ENCODE assay signal across 14 cellular contexts in the genomic region with DNA sequence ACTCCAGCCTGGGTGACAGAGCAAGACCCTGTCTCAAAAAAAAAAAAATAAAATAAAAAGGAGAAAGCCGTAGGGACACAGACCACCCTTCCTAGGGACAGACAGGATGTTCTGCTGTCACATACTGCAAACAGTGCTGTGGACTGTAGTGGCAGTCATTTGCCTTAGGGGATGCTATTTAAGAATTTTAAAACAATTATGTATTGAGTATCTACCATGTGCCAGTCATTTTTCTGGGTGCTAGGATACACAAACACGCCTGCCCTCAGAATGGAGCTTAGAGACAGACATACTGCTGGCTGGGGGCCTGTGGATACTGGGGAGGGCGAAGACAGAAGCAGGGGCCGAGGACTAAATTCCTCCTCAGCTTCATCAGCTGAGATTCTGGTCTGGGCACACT. TPM values are rescaled to one million over a fixed set of nuclear protein-coding genes. Genes with fewer than 3 reads are reported as not detected.
"Had no signal": no experiment of that assay in that cellular context is flagged by ENCODE, and none has a peak within 500 bp of the region (broad histone marks: within the 10 kb centered on the region; RNA-seq: fewer than 3 reads in every experiment).

No MANE protein-coding gene starts in this region.

- H3K4me1 ChIP-seq: pancreas, right atrium auricular region, thyroid gland had no signal

- H3K9me3 Mint-ChIP-seq: dendritic cell treated with granulocyte-macrophage colony-stimulating factor and Interleukin-4, amounts not matched to agents 40 ng/mL and 50 ng/mL, for 4 days; endodermal cell; memory B cell; natural killer cell had no signal

- DNase-seq: left ventricle myocardium superior, natural killer cell had no signal

- H3K27ac ChIP-seq: colonic mucosa, pancreas, right atrium auricular region, stomach, thyroid gland, vagina had no signal

- H3K27me3 ChIP-seq: colonic mucosa, pancreas, right atrium auricular region, stomach, thyroid gland, vagina had no signal

- H3K9me3 ChIP-seq: colonic mucosa, pancreas, right atrium auricular region, stomach, thyroid gland, vagina had no signal

- H3K4me1 Mint-ChIP-seq: endodermal cell, immature natural killer cell, memory B cell had no signal

- H3K36me3 ChIP-seq: colonic mucosa, pancreas, right atrium auricular region, thyroid gland had no signal

- H3K27me3 Mint-ChIP-seq: dendritic cell treated with granulocyte-macrophage colony-stimulating factor and Interleukin-4, amounts not matched to agents 40 ng/mL and 50 ng/mL, for 4 days; memory B cell; progenitor cell of endocrine pancreas had no signal

- H3K27ac Mint-ChIP-seq: dendritic cell treated with granulocyte-macrophage colony-stimulating factor and Interleukin-4, amounts not matched to agents 40 ng/mL and 50 ng/mL, for 4 days; endodermal cell; memory B cell; natural killer cell; progenitor cell of endocrine pancreas had no signal

- H3K4me3 ChIP-seq: colonic mucosa, lung, pancreas, right atrium auricular region, stomach, thyroid gland, vagina had no signal

- H3K36me3 Mint-ChIP-seq: immature natural killer cell, memory B cell, natural killer cell had no signal

- H3K4me3 Mint-ChIP-seq: dendritic cell treated with granulocyte-macrophage colony-stimulating factor and Interleukin-4, amounts not matched to agents 40 ng/mL and 50 ng/mL, for 4 days; endodermal cell; immature natural killer cell; memory B cell; natural killer cell had no signal

RNA-seq across cellular contexts. Expression of a gene that starts 45.5 kb away (rescaled TPM):
- polyA plus RNA-seq: immature natural killer cell had no signal
